Comparison of ENCODE assay signal across 8 cellular contexts in the genomic region with DNA sequence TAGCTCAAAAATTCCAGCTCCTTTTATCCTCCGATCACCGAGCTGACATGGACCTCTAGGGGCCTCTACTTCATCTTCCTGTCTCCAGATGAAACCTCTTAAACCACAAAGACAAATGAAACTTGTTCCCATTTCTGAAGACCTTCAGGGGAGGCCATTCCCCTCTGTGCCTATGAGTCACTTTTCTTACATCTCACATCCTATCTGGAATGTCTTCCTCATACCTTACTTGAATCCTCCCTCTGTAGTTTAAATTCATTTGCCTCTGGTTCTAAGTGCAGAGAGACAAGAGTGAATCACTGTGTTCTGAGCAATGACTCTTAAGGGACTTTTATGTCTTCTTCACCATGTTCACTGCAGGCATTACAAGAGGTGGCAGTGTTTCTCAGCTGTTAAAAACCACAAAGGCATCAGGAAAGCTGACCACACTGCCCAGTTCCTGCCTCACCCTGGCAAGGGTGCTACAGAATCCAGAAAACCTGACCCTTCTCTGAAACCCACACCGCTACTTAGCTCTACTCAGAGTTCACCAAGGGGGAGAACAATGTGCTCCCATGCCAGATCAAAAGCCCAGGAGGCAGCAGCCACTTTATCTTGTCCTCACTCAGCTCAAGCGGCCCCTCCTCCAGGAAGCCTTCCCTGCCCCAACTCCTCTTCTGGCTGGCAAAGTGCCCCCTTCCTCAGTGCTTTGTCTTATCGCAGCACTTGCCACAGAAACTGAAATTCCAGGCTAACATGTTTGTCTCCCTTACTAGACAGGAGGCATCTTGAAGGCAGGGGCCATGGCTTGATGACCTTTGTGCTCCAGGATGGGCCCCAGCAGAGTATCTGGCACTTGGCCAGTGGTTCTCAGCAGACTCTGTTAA. TPM values are rescaled to one million over a fixed set of nuclear protein-coding genes. Genes with fewer than 3 reads are reported as not detected.
DNase-seq lines count a peak whose midpoint lies in the region; ATAC-seq and TF ChIP-seq lines count a peak whose summit lies in the region.

No MANE protein-coding gene starts in this region.

- H3K4me1 ChIP-seq in H9 (ENCODE audit: insufficient read depth, low read length): peaks cover 5% of the 10 kb centered on the region; the same call in 1 of the 2 replicates
- peaks cover 26 to 45% of the 10 kb centered on the region in 2 donors for H3K4me1 ChIP-seq in neuronal stem cell (ENCODE audit: control insufficient read depth in 2 of 2, insufficient read depth in 1 of 2, low read depth in 1 of 2, low read length in 2 of 2)

- WGBS in H9 (ENCODE audit: extremely low coverage, insufficient read length, low lambda C conversion rate): no CpG with 5 or more reads among the region's 5 CpGs
- no CpG with 5 or more reads among the region's 5 CpGs for WGBS in neuronal stem cell (ENCODE audit: extremely low coverage in 2 of 2, insufficient read length in 2 of 2, insufficient replicate concordance in 1 of 2), 2 donors

- H3K23me2 ChIP-seq in H9 (ENCODE audit: insufficient read length, low read depth, low read length, poor library complexity, severe bottlenecking): no peaks in the 10 kb centered on the region

- peak overlapping the region; percentile 9 for H3K18ac ChIP-seq in H9 (ENCODE audit: insufficient read length, low read depth, low read length)
- H3K18ac ChIP-seq in neuronal stem cell (ENCODE audit: low read length): peak overlapping the region; percentile 83

- H3K4me1 Mint-ChIP-seq in H9: peaks cover 49 to 51% of the 10 kb centered on the region in 2 experiments
- peaks cover 44% of the 10 kb centered on the region for H3K4me1 Mint-ChIP-seq in activated T-helper 1 cell treated with anti-CD3 and anti-CD28 coated beads, Interleukin-12 subunit alpha, Interleukin-12 subunit beta, Interleukin-2, Interleukin-4 antibody, amounts not matched to agents 30 ng/mL and 10 ng/mL and 1 ng/mL, durations not matched to agents 14 hours and 24 hours and 36 hours (ENCODE audit: low read depth)

- DNase-seq in H9 (no peak), RKO (ENCODE audit: low spot score) (peak; percentile 88), epithelial cell of esophagus (ENCODE audit: low read depth) (peak; percentile 95), neuronal stem cell (ENCODE audit: low spot score) (no peak), head of caudate nucleus (no peak)
- DNase-seq in activated T-helper 1 cell treated with anti-CD3 and anti-CD28 coated beads, Interleukin-12 subunit alpha, Interleukin-12 subunit beta, Interleukin-2, Interleukin-4 antibody, amounts not matched to agents 30 ng/mL and 10 ng/mL and 1 ng/mL, durations not matched to agents 14 hours and 24 hours and 36 hours (ENCODE audit: low spot score): no peak

- peak overlapping the region; percentile 7 to 54 (median 32); a peak in 6 of 7 replicates for H3K27ac Mint-ChIP-seq in H9
- H3K27ac Mint-ChIP-seq in activated T-helper 1 cell treated with anti-CD3 and anti-CD28 coated beads, Interleukin-12 subunit alpha, Interleukin-12 subunit beta, Interleukin-2, Interleukin-4 antibody, amounts not matched to agents 30 ng/mL and 10 ng/mL and 1 ng/mL, durations not matched to agents 14 hours and 24 hours and 36 hours: no peak overlapping the region

- H3K4me2 ChIP-seq in H9 (ENCODE audit: insufficient read depth, insufficient read length, low read length): no peak overlapping the region
- H3K4me2 ChIP-seq in neuronal stem cell (ENCODE audit: insufficient read depth, low read length, poor library complexity, severe bottlenecking): no peak overlapping the region

- ATAC-seq in HG03095 (IDR thresholded peaks at IDR 0.05; ENCODE audit: unreplicated experiment): no peak
- ATAC-seq in GM18909 (IDR thresholded peaks at IDR 0.05; ENCODE audit: poor library complexity, unreplicated experiment): no peak

- H3K27me3 ChIP-seq in H9 (ENCODE audit: insufficient read depth, low read length) (no peaks in the 10 kb centered on the region; the same call in 1 of the 2 replicates), neuronal stem cell (ENCODE audit: control insufficient read depth in 3 of 3, insufficient read depth in 3 of 3, low read depth in 1 of 3, low read length in 3 of 3) (no peaks in the 10 kb centered on the region)

- H3K79me1 ChIP-seq in H9 (ENCODE audit: insufficient read depth, low read depth, low read length, poor library complexity, severe bottlenecking) (no peaks in the 10 kb centered on the region), neuronal stem cell (ENCODE audit: low read depth, low read length) (peaks cover 2% of the 10 kb centered on the region)

- H3K4me3 Mint-ChIP-seq in H9: no peak overlapping the region
- H3K4me3 Mint-ChIP-seq in activated T-helper 1 cell treated with anti-CD3 and anti-CD28 coated beads, Interleukin-12 subunit alpha, Interleukin-12 subunit beta, Interleukin-2, Interleukin-4 antibody, amounts not matched to agents 30 ng/mL and 10 ng/mL and 1 ng/mL, durations not matched to agents 14 hours and 24 hours and 36 hours: no peak overlapping the region

- no peak overlapping the region for H4K5ac ChIP-seq in H9 (ENCODE audit: insufficient read length, low read depth, low read length)

- H2AK5ac ChIP-seq in H9 (ENCODE audit: insufficient read length, low read length) (no peak overlapping the region), neuronal stem cell (ENCODE audit: low read depth, low read length) (peak overlapping the region; percentile 29)

- H3K9ac ChIP-seq in H9 (ENCODE audit: extremely low read depth, insufficient read length, low read length) (no peak overlapping the region), neuronal stem cell (ENCODE audit: low read depth, low read length, poor library complexity) (no peak overlapping the region)

- no peak overlapping the region for H3K23ac ChIP-seq in H9 (ENCODE audit: insufficient read length, low read depth, low read length)
- peak overlapping the region; percentile 57 for H3K23ac ChIP-seq in neuronal stem cell (ENCODE audit: low read depth, low read length, poor library complexity)

- H4K8ac ChIP-seq in H9 (replicated peaks; ENCODE audit: insufficient read length, low read depth, low read length) (no peak overlapping the region), neuronal stem cell (ENCODE audit: low read depth, low read length) (no peak overlapping the region)

- no peaks in the 10 kb centered on the region; a peak in 1 of 5 replicates for H3K9me3 Mint-ChIP-seq in H9
- no peaks in the 10 kb centered on the region for H3K9me3 Mint-ChIP-seq in activated T-helper 1 cell treated with anti-CD3 and anti-CD28 coated beads, Interleukin-12 subunit alpha, Interleukin-12 subunit beta, Interleukin-2, Interleukin-4 antibody, amounts not matched to agents 30 ng/mL and 10 ng/mL and 1 ng/mL, durations not matched to agents 14 hours and 24 hours and 36 hours

- H2BK5ac ChIP-seq in H9 (ENCODE audit: insufficient read length, low read length) (no peak overlapping the region), neuronal stem cell (ENCODE audit: low read length) (peak overlapping the region; percentile 5)

- H3K4me3 ChIP-seq in epithelial cell of esophagus (ENCODE audit: low read length): no peak overlapping the region
- no peak overlapping the region for H3K4me3 ChIP-seq in neuronal stem cell (ENCODE audit: low read length in 2 of 2)

- H3K27ac ChIP-seq in H9 (ENCODE audit: insufficient read length, low read depth, low read length) (no peak overlapping the region), neuronal stem cell (replicated peaks; ENCODE audit: low read length) (peak overlapping the region; percentile 0)

- no peak overlapping the region for H3T11ph ChIP-seq in H9 (ENCODE audit: low read length)

- H4K91ac ChIP-seq in H9 (ENCODE audit: insufficient read length, low read depth, low read length): no peak overlapping the region
- no peak overlapping the region for H4K91ac ChIP-seq in neuronal stem cell (ENCODE audit: low read depth, low read length, poor library complexity)

- H3K14ac ChIP-seq in H9 (ENCODE audit: insufficient read depth, low read length) (no peak overlapping the region; the same call in 1 of the 2 replicates), neuronal stem cell (ENCODE audit: low read length) (no peak overlapping the region)

- H3K4ac ChIP-seq in H9 (ENCODE audit: low read depth, low read length): no peak overlapping the region
- H3K4ac ChIP-seq in neuronal stem cell (ENCODE audit: low read length): peak overlapping the region; percentile 38

- H3K56ac ChIP-seq in H9 (ENCODE audit: insufficient read length, low read depth, low read length): no peak overlapping the region

- peaks cover 2% of the 10 kb centered on the region for H4K20me1 ChIP-seq in H9 (ENCODE audit: control insufficient read depth, insufficient read depth, insufficient read length)

- no peaks in the 10 kb centered on the region for H3K79me2 ChIP-seq in H9 (ENCODE audit: insufficient read depth, low read length)

- H2AFZ ChIP-seq in H9 (ENCODE audit: low read length) (no peak overlapping the region), neuronal stem cell (ENCODE audit: low read length) (no peak overlapping the region)

- H2BK12ac ChIP-seq in H9 (ENCODE audit: insufficient read length, low read depth, low read length) (no peak overlapping the region), neuronal stem cell (ENCODE audit: low read length) (peak overlapping the region; percentile 48)

- H2BK20ac ChIP-seq in H9 (ENCODE audit: low read depth, low read length, poor library complexity, severe bottlenecking): no peak overlapping the region

- TF ChIP-seq CTCF in H9 (conservative IDR thresholded peaks at IDR 0.05) (no peak), epithelial cell of esophagus (IDR thresholded peaks at IDR 0.05; ENCODE audit: insufficient read depth, low read depth, low read length, missing control alignments) (no peak)

- H3K36me3 Mint-ChIP-seq in H9 (ENCODE audit: insufficient read depth in 1 of 3, low read depth in 3 of 3): no peaks in the 10 kb centered on the region
- no peaks in the 10 kb centered on the region for H3K36me3 Mint-ChIP-seq in activated T-helper 1 cell treated with anti-CD3 and anti-CD28 coated beads, Interleukin-12 subunit alpha, Interleukin-12 subunit beta, Interleukin-2, Interleukin-4 antibody, amounts not matched to agents 30 ng/mL and 10 ng/mL and 1 ng/mL, durations not matched to agents 14 hours and 24 hours and 36 hours (ENCODE audit: low read depth)

- H3K27me3 Mint-ChIP-seq in H9 (ENCODE audit: low read depth): peaks cover 12% of the 10 kb centered on the region
- peaks cover 58% of the 10 kb centered on the region for H3K27me3 Mint-ChIP-seq in activated T-helper 1 cell treated with anti-CD3 and anti-CD28 coated beads, Interleukin-12 subunit alpha, Interleukin-12 subunit beta, Interleukin-2, Interleukin-4 antibody, amounts not matched to agents 30 ng/mL and 10 ng/mL and 1 ng/mL, durations not matched to agents 14 hours and 24 hours and 36 hours (ENCODE audit: insufficient read depth)

- H3K9me3 ChIP-seq in H9 (ENCODE audit: control insufficient read depth, low read depth, low read length) (no peaks in the 10 kb centered on the region), neuronal stem cell (replicated peaks in 1 of 2; ENCODE audit: control insufficient read depth in 2 of 2, insufficient read depth in 1 of 2, low read depth in 1 of 2, low read length in 2 of 2) (no peaks in the 10 kb centered on the region)

- intact Hi-C loops in activated T-helper 1 cell treated with anti-CD3 and anti-CD28 coated beads, Interleukin-12 subunit alpha, Interleukin-12 subunit beta, Interleukin-2, Interleukin-4 antibody, amounts not matched to agents 30 ng/mL and 10 ng/mL and 1 ng/mL, durations not matched to agents 14 hours and 24 hours and 36 hours (cut with micrococcal nuclease): loop anchor here (2.0 kb wide), 1 partner anchor 36 kb away; no protein-coding TSS in a partner anchor
- intact Hi-C loops in head of caudate nucleus (cut with DNase I): no loop called here

- no peak overlapping the region for H2BK15ac ChIP-seq in H9 (ENCODE audit: low read depth, low read length)
- no peak overlapping the region for H2BK15ac ChIP-seq in neuronal stem cell (ENCODE audit: low read length)

- H2BK120ac ChIP-seq in H9 (ENCODE audit: low read depth, low read length, poor library complexity, severe bottlenecking): no peak overlapping the region
- H2BK120ac ChIP-seq in neuronal stem cell (ENCODE audit: low read depth, low read length): no peak overlapping the region

- peaks cover 0 to 13% of the 10 kb centered on the region in 2 donors for H3K36me3 ChIP-seq in neuronal stem cell (replicated peaks in 1 of 2; ENCODE audit: control insufficient read depth in 2 of 2, insufficient read depth in 2 of 2, low read length in 2 of 2)

RNA-seq across cellular contexts. Expression of a gene that starts 6.4 kb away (rescaled TPM):
- total RNA-seq in H9 (2021): 6.5 and 7.3 TPM in 2 replicates
- 23.4 TPM for polyA plus RNA-seq in neuronal stem cell (2013, experiment 1 of 2)
- polyA plus RNA-seq in neuronal stem cell (2013, experiment 2 of 2): 22.7 TPM
- 0.37 TPM in 1 of 2 replicates, not detected in the other for total RNA-seq in activated T-helper 1 cell treated with anti-CD3 and anti-CD28 coated beads, Interleukin-12 subunit alpha, Interleukin-12 subunit beta, Interleukin-2, Interleukin-4 antibody, amounts not matched to agents 30 ng/mL and 10 ng/mL and 1 ng/mL, durations not matched to agents 14 hours and 24 hours and 36 hours

RNA-seq across cellular contexts. Expression of a gene that starts 39.3 kb away (rescaled TPM):
- 57.7 and 58.1 TPM in 2 replicates for total RNA-seq in H9 (2021)
- 83.0 TPM for polyA plus RNA-seq in neuronal stem cell (2013, experiment 1 of 2)
- polyA plus RNA-seq in neuronal stem cell (2013, experiment 2 of 2): 85.4 TPM
- 37.7 and 41.2 TPM in 2 replicates for total RNA-seq in activated T-helper 1 cell treated with anti-CD3 and anti-CD28 coated beads, Interleukin-12 subunit alpha, Interleukin-12 subunit beta, Interleukin-2, Interleukin-4 antibody, amounts not matched to agents 30 ng/mL and 10 ng/mL and 1 ng/mL, durations not matched to agents 14 hours and 24 hours and 36 hours

RNA-seq across cellular contexts. Expression of a gene that starts 58.3 kb away (rescaled TPM):
- total RNA-seq in H9 (2021): 462 and 470 TPM in 2 replicates
- polyA plus RNA-seq in neuronal stem cell (2013, experiment 1 of 2): 212 TPM
- 227 TPM for polyA plus RNA-seq in neuronal stem cell (2013, experiment 2 of 2)
- 491 and 498 TPM in 2 replicates for total RNA-seq in activated T-helper 1 cell treated with anti-CD3 and anti-CD28 coated beads, Interleukin-12 subunit alpha, Interleukin-12 subunit beta, Interleukin-2, Interleukin-4 antibody, amounts not matched to agents 30 ng/mL and 10 ng/mL and 1 ng/mL, durations not matched to agents 14 hours and 24 hours and 36 hours

Comparison
In these comparisons a context has a peak if more than half of its experiments do, and no peak if none do; other contexts are left out.
1. DNase-seq: peak in RKO (single experiment) and epithelial cell of esophagus (single experiment); none in H9 (single experiment), neuronal stem cell (single experiment), activated T-helper 1 cell treated with anti-CD3 and anti-CD28 coated beads, Interleukin-12 subunit alpha, Interleukin-12 subunit beta, Interleukin-2, Interleukin-4 antibody, amounts not matched to agents 30 ng/mL and 10 ng/mL and 1 ng/mL, durations not matched to agents 14 hours and 24 hours and 36 hours (single experiment) and head of caudate nucleus (0 of 42).